8 cellular contexts compared by ENCODE assay signal in genomic region chr17:7204828-7205461, GRCh38. TPM values are rescaled to one million over a fixed set of nuclear protein-coding genes. Genes with fewer than 3 reads are reported as not detected.
A peak's percentile ranks its signal among the peaks of the same experiment; 100 is the strongest.
DNase-seq lines count a peak whose midpoint lies in the region; ATAC-seq, FAIRE-seq and TF ChIP-seq lines count a peak whose summit lies in the region.

No MANE protein-coding gene starts in this region.

- H2BK15ac ChIP-seq in neuronal stem cell (ENCODE audit: low read length), result no peak overlapping the region

- H3K18ac ChIP-seq in neuronal stem cell (ENCODE audit: low read length), result peak overlapping the region; percentile 86

- H3K27ac ChIP-seq in ACC112 (ENCODE audit: low read depth, low read length) (peak overlapping the region; percentile 68), OCI-LY1 (ENCODE audit: low read depth, low read length, poor library complexity, severe bottlenecking) (no peak overlapping the region), neuronal stem cell (replicated peaks; ENCODE audit: low read length) (peak overlapping the region; percentile 95), stomach smooth muscle (ENCODE audit: low read length) (peak overlapping the region; percentile 69)

- H2BK12ac ChIP-seq in neuronal stem cell (ENCODE audit: low read length), result no peak overlapping the region

- H2AK5ac ChIP-seq in neuronal stem cell (ENCODE audit: low read depth, low read length), result no peak overlapping the region

- H3K9me2 ChIP-seq in OCI-LY1 (ENCODE audit: low read depth, low read length), result no peaks in the 10 kb centered on the region

- no peak overlapping the region for H3K14ac ChIP-seq in neuronal stem cell (ENCODE audit: low read length)

- no peak overlapping the region for H2BK120ac ChIP-seq in neuronal stem cell (ENCODE audit: low read depth, low read length)

- FAIRE-seq in frontal cortex (lab: Jason Lieb, UNC), result no peak

- H3K4ac ChIP-seq in neuronal stem cell (ENCODE audit: low read length), result no peak overlapping the region

- WGBS in neuronal stem cell (ENCODE audit: extremely low coverage in 2 of 2, insufficient read length in 2 of 2, insufficient replicate concordance in 1 of 2), 2 donors, result no CpG with 5 or more reads among the region's 34 CpGs

- no peak overlapping the region for H4K91ac ChIP-seq in neuronal stem cell (ENCODE audit: low read depth, low read length, poor library complexity)

- ATAC-seq in GM18873 (IDR thresholded peaks at IDR 0.05; ENCODE audit: low FRiP score, unreplicated experiment), result peak; percentile 67
- ATAC-seq in HG03139 (IDR thresholded peaks at IDR 0.05; ENCODE audit: unreplicated experiment), result peak; percentile 67

- no peak for TF ChIP-seq CTCF in OCI-LY1 (IDR thresholded peaks at IDR 0.05; ENCODE audit: low read length)

- no peaks in the 10 kb centered on the region for H3F3A ChIP-seq in OCI-LY1 (ENCODE audit: insufficient read depth, low read length)

- H4K8ac ChIP-seq in neuronal stem cell (ENCODE audit: low read depth, low read length), result no peak overlapping the region

- peaks cover 15% of the 10 kb centered on the region for H3K36me3 ChIP-seq in ACC112 (ENCODE audit: insufficient read depth, low read length)
- H3K36me3 ChIP-seq in OCI-LY1 (ENCODE audit: insufficient read depth, low read length), result no peaks in the 10 kb centered on the region
- H3K36me3 ChIP-seq in neuronal stem cell (replicated peaks in 1 of 2; ENCODE audit: control insufficient read depth in 2 of 2, insufficient read depth in 2 of 2, low read length in 2 of 2), result peaks cover 21 to 41% of the 10 kb centered on the region in 2 donors
- peaks cover 9 to 17% of the 10 kb centered on the region in 2 donors for H3K36me3 ChIP-seq in stomach smooth muscle (ENCODE audit: control insufficient read depth in 2 of 2, insufficient read depth in 2 of 2, low read length in 2 of 2)

- H3K79me1 ChIP-seq in neuronal stem cell (ENCODE audit: low read depth, low read length), result peaks cover 8% of the 10 kb centered on the region

- H2AFZ ChIP-seq in ACC112 (ENCODE audit: low read length, unreplicated experiment) (peak overlapping the region; percentile 69), OCI-LY1 (ENCODE audit: low read length) (no peak overlapping the region), neuronal stem cell (ENCODE audit: low read length) (peak overlapping the region; percentile 88)

- H2BK5ac ChIP-seq in neuronal stem cell (ENCODE audit: low read length), result peak overlapping the region; percentile 19

- H3K27me3 ChIP-seq in ACC112 (ENCODE audit: insufficient read depth, low read length) (no peaks in the 10 kb centered on the region), OCI-LY1 (ENCODE audit: insufficient read depth, low read length) (no peaks in the 10 kb centered on the region), neuronal stem cell (ENCODE audit: control insufficient read depth in 3 of 3, insufficient read depth in 3 of 3, low read depth in 1 of 3, low read length in 3 of 3) (no peaks in the 10 kb centered on the region), stomach smooth muscle (ENCODE audit: control insufficient read depth in 1 of 2, insufficient read depth in 2 of 2, low read length in 2 of 2) (no peaks in the 10 kb centered on the region)

- H3K23ac ChIP-seq in neuronal stem cell (ENCODE audit: low read depth, low read length, poor library complexity), result no peak overlapping the region

- H3K9me3 ChIP-seq in OCI-LY1 (ENCODE audit: low read length) (no peaks in the 10 kb centered on the region), neuronal stem cell (replicated peaks in 1 of 2; ENCODE audit: control insufficient read depth in 2 of 2, insufficient read depth in 1 of 2, low read depth in 1 of 2, low read length in 2 of 2) (peaks cover 0 to 3% of the 10 kb centered on the region in 2 donors), stomach smooth muscle (ENCODE audit: control insufficient read depth in 2 of 2, low read length in 2 of 2) (no peaks in the 10 kb centered on the region)

- H3K79me2 ChIP-seq in ACC112 (ENCODE audit: control insufficient read depth, insufficient read depth, low read length, unreplicated experiment) (peaks cover 28% of the 10 kb centered on the region), OCI-LY1 (ENCODE audit: insufficient read depth, low read length) (no peaks in the 10 kb centered on the region)

- H3K4me3 ChIP-seq in ACC112 (ENCODE audit: low read depth, low read length), result peak overlapping the region; percentile 75
- peak overlapping the region; percentile 52 for H3K4me3 ChIP-seq in OCI-LY1 (ENCODE audit: low read depth, low read length, poor library complexity, severe bottlenecking)
- peak overlapping the region; percentile 41 to 89 for H3K4me3 ChIP-seq in neuronal stem cell (ENCODE audit: low read length in 2 of 2)
- H3K4me3 ChIP-seq in stomach smooth muscle (ENCODE audit: low read length in 2 of 2), result peak overlapping the region; percentile 68 to 82

- H3K9ac ChIP-seq in OCI-LY1 (ENCODE audit: low read length) (no peak overlapping the region; the same call in 1 of the 2 replicates), neuronal stem cell (ENCODE audit: low read depth, low read length, poor library complexity) (peak overlapping the region; percentile 17), stomach smooth muscle (ENCODE audit: low read length in 2 of 2) (peak overlapping the region; percentile 61 to 80)

- H3K4me2 ChIP-seq in OCI-LY1 (ENCODE audit: low read length) (peak overlapping the region; percentile 56), neuronal stem cell (ENCODE audit: insufficient read depth, low read length, poor library complexity, severe bottlenecking) (peak overlapping the region; percentile 71)

- H4K20me1 ChIP-seq in OCI-LY1 (ENCODE audit: insufficient read depth, low read length), result no peaks in the 10 kb centered on the region

- H3K4me1 ChIP-seq in ACC112 (ENCODE audit: control insufficient read depth, insufficient read depth, low read length, unreplicated experiment), result peaks cover 23% of the 10 kb centered on the region
- H3K4me1 ChIP-seq in OCI-LY1 (ENCODE audit: insufficient read depth, low read length, severe bottlenecking), result peaks cover 13% of the 10 kb centered on the region
- H3K4me1 ChIP-seq in neuronal stem cell (ENCODE audit: control insufficient read depth in 2 of 2, insufficient read depth in 1 of 2, low read depth in 1 of 2, low read length in 2 of 2), result peaks cover 36% of the 10 kb centered on the region in 2 donors
- peaks cover 18% of the 10 kb centered on the region for H3K4me1 ChIP-seq in stomach smooth muscle (ENCODE audit: control insufficient read depth, insufficient read depth, low read length)

- DNase-seq in activated gamma-delta T cell treated with Interleukin-2 at 50 U/mL for 16 hours (peak; percentile 94), frontal cortex (ENCODE audit: low spot score in 2 of 2) (peak; percentile 88 to 95), neuronal stem cell (ENCODE audit: low spot score) (peak; percentile 96)

RNA-seq across cellular contexts. Expression of gene DLG4, which starts 14.7 kb away (rescaled TPM):
- 111 TPM for total RNA-seq in frontal cortex
- polyA plus RNA-seq in neuronal stem cell (2013, experiment 1 of 2), result 52.7 TPM
- 51.9 TPM for polyA plus RNA-seq in neuronal stem cell (2013, experiment 2 of 2)

RNA-seq across cellular contexts. Expression of gene ACADVL, which starts 14.8 kb away (rescaled TPM):
- total RNA-seq in frontal cortex, result 65.6 TPM
- polyA plus RNA-seq in neuronal stem cell (2013, experiment 1 of 2), result 270 TPM
- polyA plus RNA-seq in neuronal stem cell (2013, experiment 2 of 2), result 258 TPM

RNA-seq across cellular contexts. Expression of gene ASGR1, which starts 25.8 kb away (rescaled TPM):
- total RNA-seq in frontal cortex, result 18.8 TPM
- polyA plus RNA-seq in neuronal stem cell (2013, experiment 1 of 2), result 9.1 TPM
- 9.6 TPM for polyA plus RNA-seq in neuronal stem cell (2013, experiment 2 of 2)

RNA-seq across cellular contexts. Expression of gene DVL2, which starts 29.4 kb away (rescaled TPM):
- 53.4 TPM for total RNA-seq in frontal cortex
- 50.9 TPM for polyA plus RNA-seq in neuronal stem cell (2013, experiment 1 of 2)
- 48.6 TPM for polyA plus RNA-seq in neuronal stem cell (2013, experiment 2 of 2)

RNA-seq across cellular contexts. Expression of gene PHF23, which starts 34.3 kb away (rescaled TPM):
- total RNA-seq in frontal cortex, result 34.6 TPM
- 84.8 TPM for polyA plus RNA-seq in neuronal stem cell (2013, experiment 1 of 2)
- 83.7 TPM for polyA plus RNA-seq in neuronal stem cell (2013, experiment 2 of 2)
